23 cellular contexts compared by ENCODE assay signal in genomic region chr11:2690596-2691354, GRCh38. TPM values are rescaled to one million over a fixed set of nuclear protein-coding genes. Genes with fewer than 3 reads are reported as not detected.
A peak's percentile ranks its signal among the peaks of the same experiment; 100 is the strongest.
DNase-seq lines count a peak whose midpoint lies in the region; ATAC-seq, FAIRE-seq and TF ChIP-seq lines count a peak whose summit lies in the region.
"Had no signal": no experiment of that assay in that cellular context is flagged by ENCODE, and none has a peak within 500 bp of the region (broad histone marks: within the 10 kb centered on the region; RNA-seq: fewer than 3 reads in every experiment).

No MANE protein-coding gene starts in this region.

- no peak for ATAC-seq in HG03521 (IDR thresholded peaks at IDR 0.05; ENCODE audit: unreplicated experiment)
- ATAC-seq: activated naive CD4-positive, alpha-beta T cell treated with anti-CD3 and anti-CD28 coated beads, Interleukin-2, amount 50 U/mL, for 72 hours; left lung; natural killer cell treated with Interleukin-12 subunit alpha and Interleukin-12 subunit beta and Interleukin-15 and Interleukin-18, amount 100 ng/mL, for 72 hours had no signal

- H3K27ac ChIP-seq in left ventricle myocardium inferior (replicated peaks) (no peak overlapping the region), tibial artery (no peak overlapping the region)
- H3K27ac ChIP-seq: epithelial cell of prostate, left lung, prostate gland had no signal

- peak; percentile 50 for DNase-seq in cardiac septum (ENCODE audit: low spot score)
- DNase-seq in left ventricle myocardium inferior, result no peak
- no peak for DNase-seq in glutamatergic neuron
- DNase-seq in tibial artery, result peak; percentile 11 to 14
- DNase-seq in D721Med (ENCODE audit: insufficient read length, low spot score), result no peak
- DNase-seq in T1000 (lab: John Stamatoyannopoulos, UW), result no peak
- DNase-seq: activated CD4-positive, alpha-beta T cell treated with anti-CD3 and anti-CD28 coated beads for 48 hours; DMS79; GF-D8; NCI-H1048; NCI-H187; NCI-H2171 treated with DMSO at 0.1 percent for 48 hours; NCI-H526; substantia nigra had no signal

- no peak for FAIRE-seq in D721Med (lab: Jason Lieb, UNC)
- FAIRE-seq: GM18507 had no signal

- H3K4me3 Mint-ChIP-seq in glutamatergic neuron (ENCODE audit: unreplicated experiment) (peak overlapping the region; percentile 76), nephron (peak overlapping the region in 2 of 3 experiments; percentile 44 to 45)
- H3K4me3 Mint-ChIP-seq: B cell; natural killer cell treated with Interleukin-12 subunit alpha and Interleukin-12 subunit beta and Interleukin-15 and Interleukin-18, amount 100 ng/mL, for 72 hours had no signal

- H3K36me3 ChIP-seq in left ventricle myocardium inferior (no peaks in the 10 kb centered on the region), tibial artery (no peaks in the 10 kb centered on the region)
- H3K36me3 ChIP-seq: prostate gland had no signal

- H3K9me3 ChIP-seq in left ventricle myocardium inferior (replicated peaks) (no peaks in the 10 kb centered on the region), tibial artery (no peaks in the 10 kb centered on the region)
- H3K9me3 ChIP-seq: left lung, prostate gland had no signal

- intact Hi-C loops in cardiac septum (cut with DNase I) (loop anchor here (10.0 kb wide), 1 partner anchor 194 kb away; the partner anchor contains the start of gene CDKN1C), left ventricle myocardium inferior (cut with micrococcal nuclease) (no loop called here), tibial artery (cut with DNase I; ENCODE audit: low total_unique reads) (loop anchor here (5.0 kb wide), 1 partner anchor 158 kb away; no protein-coding TSS in a partner anchor)

- H3K27ac Mint-ChIP-seq in glutamatergic neuron (ENCODE audit: unreplicated experiment) (no peak overlapping the region), nephron (peak overlapping the region; percentile 79 to 84 (median 81))
- H3K27ac Mint-ChIP-seq: B cell; natural killer cell treated with Interleukin-12 subunit alpha and Interleukin-12 subunit beta and Interleukin-15 and Interleukin-18, amount 100 ng/mL, for 72 hours had no signal

- H3K9me3 Mint-ChIP-seq in glutamatergic neuron (ENCODE audit: unreplicated experiment), result peaks cover 6% of the 10 kb centered on the region
- H3K9me3 Mint-ChIP-seq in nephron, result no peaks in the 10 kb centered on the region
- H3K9me3 Mint-ChIP-seq: activated naive CD4-positive, alpha-beta T cell treated with anti-CD3 and anti-CD28 coated beads, Interleukin-2, amount 50 U/mL, for 72 hours; natural killer cell treated with Interleukin-12 subunit alpha and Interleukin-12 subunit beta and Interleukin-15 and Interleukin-18, amount 100 ng/mL, for 72 hours had no signal

- peaks cover 8% of the 10 kb centered on the region for H3K27me3 Mint-ChIP-seq in glutamatergic neuron (ENCODE audit: unreplicated experiment)
- no peaks in the 10 kb centered on the region for H3K27me3 Mint-ChIP-seq in nephron (ENCODE audit: low read depth)
- H3K27me3 Mint-ChIP-seq: B cell; natural killer cell treated with Interleukin-12 subunit alpha and Interleukin-12 subunit beta and Interleukin-15 and Interleukin-18, amount 100 ng/mL, for 72 hours had no signal

- H3K4me1 ChIP-seq in left ventricle myocardium inferior (peaks cover 92% of the 10 kb centered on the region), tibial artery (peaks cover 0 to 14% (median 4%) of the 10 kb centered on the region in 4 donors)
- H3K4me1 ChIP-seq: prostate gland had no signal

- H3K4me3 ChIP-seq in left ventricle myocardium inferior (no peak overlapping the region), tibial artery (no peak overlapping the region)
- H3K4me3 ChIP-seq: left lung, prostate gland had no signal

- H3K4me1 Mint-ChIP-seq in glutamatergic neuron (ENCODE audit: low read depth, unreplicated experiment), result peaks cover 47% of the 10 kb centered on the region
- H3K4me1 Mint-ChIP-seq in nephron, result peaks cover 85% of the 10 kb centered on the region

- TF ChIP-seq CTCF in left ventricle myocardium inferior (IDR thresholded peaks at IDR 0.05; ENCODE audit: borderline replicate concordance), result no peak
- no peak for TF ChIP-seq CTCF in glutamatergic neuron (IDR thresholded peaks at IDR 0.05; ENCODE audit: partially characterized antibody, unreplicated experiment)
- no peak for TF ChIP-seq CTCF in nephron (IDR thresholded peaks at IDR 0.05; ENCODE audit: unreplicated experiment in 3 of 3)
- no peak for TF ChIP-seq CTCF in tibial artery (IDR thresholded peaks at IDR 0.05)
- TF ChIP-seq CTCF in D721Med (IDR thresholded peaks at IDR 0.05; ENCODE audit: insufficient read depth, missing control alignments), result no peak

- H3K36me3 Mint-ChIP-seq in glutamatergic neuron (ENCODE audit: unreplicated experiment) (no peaks in the 10 kb centered on the region), nephron (ENCODE audit: low read depth) (peaks cover 9% of the 10 kb centered on the region)
- H3K36me3 Mint-ChIP-seq: activated naive CD4-positive, alpha-beta T cell treated with anti-CD3 and anti-CD28 coated beads, Interleukin-2, amount 50 U/mL, for 72 hours; natural killer cell treated with Interleukin-12 subunit alpha and Interleukin-12 subunit beta and Interleukin-15 and Interleukin-18, amount 100 ng/mL, for 72 hours had no signal

- no peaks in the 10 kb centered on the region for H3K27me3 ChIP-seq in left ventricle myocardium inferior (ENCODE audit: low read depth)
- no peaks in the 10 kb centered on the region for H3K27me3 ChIP-seq in tibial artery
- H3K27me3 ChIP-seq: left lung had no signal

RNA-seq across cellular contexts. Expression of gene KCNQ1OT1, which starts 9.0 kb away (rescaled TPM):
- 0.57 TPM for total RNA-seq in cardiac septum
- 0.33 TPM for total RNA-seq in left ventricle myocardium inferior
- total RNA-seq in glutamatergic neuron (ENCODE audit: unreplicated experiment), result 14.3 TPM

Comparison
In these comparisons a context has a peak if more than half of its experiments do, and no peak if none do; other contexts are left out.
1. DNase-seq: peak in cardiac septum (single experiment) and tibial artery (2 of 2); none in left ventricle myocardium inferior (single experiment), glutamatergic neuron (single experiment), D721Med (single experiment) and T1000 (single experiment).